ENCODE assay signal across 1 cellular context in the genomic region with DNA sequence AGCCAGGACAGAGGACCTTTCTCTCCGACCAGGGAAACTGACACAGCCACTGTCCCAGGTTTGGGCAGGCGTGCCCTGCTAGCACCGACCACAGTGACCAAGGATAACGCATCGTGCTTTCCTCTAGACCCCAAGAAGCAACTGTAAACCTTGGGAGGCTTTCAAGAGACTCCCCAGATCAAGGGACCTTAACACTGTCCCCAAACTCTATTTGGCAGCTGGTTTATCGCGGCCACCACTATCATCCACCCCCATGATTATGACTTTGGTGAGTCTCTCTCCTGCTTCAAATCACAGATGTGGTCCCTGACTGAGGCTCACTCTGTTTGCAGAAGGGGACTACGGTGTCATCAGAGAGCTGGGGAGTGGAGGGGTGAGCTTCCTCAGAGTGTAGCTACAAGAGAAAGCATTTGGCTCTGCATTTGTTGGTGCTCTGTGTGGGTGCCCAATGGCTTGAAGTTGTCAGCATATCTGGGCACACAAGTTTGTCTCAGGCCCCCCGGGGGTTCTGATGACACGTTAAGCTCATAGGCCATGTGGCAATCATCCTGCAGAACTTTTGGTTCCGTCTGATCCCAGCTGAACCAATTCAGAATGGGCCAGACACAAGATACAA.
TF ChIP-seq lines count a peak whose summit lies in the region.

No MANE protein-coding gene starts in this region.

TF ChIP-seq in SK-N-SH treated with all-trans-retinoic acid at 6 μM for 48 hours, 23 proteins besides CTCF, POLR2A, EP300 and RAD21 (continued from another document):
- TF ChIP-seq SNAI2 (CRISPR knock-in tag; IDR thresholded peaks at IDR 0.05): no peak
- TF ChIP-seq, protein P1, sequence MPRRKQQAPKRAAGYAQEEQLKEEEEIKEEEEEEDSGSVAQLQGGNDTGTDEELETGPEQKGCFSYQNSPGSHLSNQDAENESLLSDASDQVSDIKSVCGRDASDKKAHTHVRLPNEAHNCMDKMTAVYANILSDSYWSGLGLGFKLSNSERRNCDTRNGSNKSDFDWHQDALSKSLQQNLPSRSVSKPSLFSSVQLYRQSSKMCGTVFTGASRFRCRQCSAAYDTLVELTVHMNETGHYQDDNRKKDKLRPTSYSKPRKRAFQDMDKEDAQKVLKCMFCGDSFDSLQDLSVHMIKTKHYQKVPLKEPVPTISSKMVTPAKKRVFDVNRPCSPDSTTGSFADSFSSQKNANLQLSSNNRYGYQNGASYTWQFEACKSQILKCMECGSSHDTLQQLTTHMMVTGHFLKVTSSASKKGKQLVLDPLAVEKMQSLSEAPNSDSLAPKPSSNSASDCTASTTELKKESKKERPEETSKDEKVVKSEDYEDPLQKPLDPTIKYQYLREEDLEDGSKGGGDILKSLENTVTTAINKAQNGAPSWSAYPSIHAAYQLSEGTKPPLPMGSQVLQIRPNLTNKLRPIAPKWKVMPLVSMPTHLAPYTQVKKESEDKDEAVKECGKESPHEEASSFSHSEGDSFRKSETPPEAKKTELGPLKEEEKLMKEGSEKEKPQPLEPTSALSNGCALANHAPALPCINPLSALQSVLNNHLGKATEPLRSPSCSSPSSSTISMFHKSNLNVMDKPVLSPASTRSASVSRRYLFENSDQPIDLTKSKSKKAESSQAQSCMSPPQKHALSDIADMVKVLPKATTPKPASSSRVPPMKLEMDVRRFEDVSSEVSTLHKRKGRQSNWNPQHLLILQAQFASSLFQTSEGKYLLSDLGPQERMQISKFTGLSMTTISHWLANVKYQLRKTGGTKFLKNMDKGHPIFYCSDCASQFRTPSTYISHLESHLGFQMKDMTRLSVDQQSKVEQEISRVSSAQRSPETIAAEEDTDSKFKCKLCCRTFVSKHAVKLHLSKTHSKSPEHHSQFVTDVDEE (CRISPR knock-in tag; IDR thresholded peaks at IDR 0.05): no peak
